16 cellular contexts compared by ENCODE assay signal in the genomic region with DNA sequence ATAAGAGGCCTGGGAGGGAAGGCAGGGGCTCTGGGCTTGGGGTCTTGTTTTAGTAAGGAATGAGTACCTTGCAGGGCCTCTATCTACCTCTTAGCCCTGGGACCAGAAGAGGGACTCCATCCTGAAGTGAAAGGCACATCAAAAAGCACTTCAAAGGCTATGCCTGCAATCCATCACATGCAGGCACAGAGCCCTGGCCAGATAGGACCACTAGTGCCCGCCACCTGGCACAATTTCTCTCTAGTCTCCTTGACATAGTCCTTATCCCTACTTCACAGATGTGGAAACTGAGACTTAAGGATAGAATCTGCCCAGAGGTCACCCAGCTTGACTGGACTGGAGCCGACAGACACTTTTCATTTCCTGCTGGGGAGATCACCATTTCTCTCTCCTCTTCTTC. TPM values are rescaled to one million over a fixed set of nuclear protein-coding genes. Genes with fewer than 3 reads are reported as not detected.
A peak's percentile ranks its signal among the peaks of the same experiment; 100 is the strongest.
DNase-seq lines count a peak whose midpoint lies in the region; ATAC-seq and TF ChIP-seq lines count a peak whose summit lies in the region.
"Had no signal": no experiment of that assay in that cellular context is flagged by ENCODE, and none has a peak within 500 bp of the region (broad histone marks: within the 10 kb centered on the region; RNA-seq: fewer than 3 reads in every experiment).

No MANE protein-coding gene starts in this region.

- no peak for ATAC-seq in foreskin keratinocyte
- no peak for ATAC-seq in GM21786 (IDR thresholded peaks at IDR 0.05; ENCODE audit: unreplicated experiment)
- ATAC-seq: K562; naive thymus-derived CD8-positive, alpha-beta T cell had no signal

- H3K27ac ChIP-seq in RWPE1 = peak overlapping the region; percentile 46
- H3K27ac ChIP-seq in esophagus muscularis mucosa (replicated peaks in 1 of 4) = peak overlapping the region; percentile 73 to 83 (median 78)
- peak overlapping the region; percentile 59 for H3K27ac ChIP-seq in muscle layer of colon (ENCODE audit: low read depth, low read length)
- peak overlapping the region; percentile 34 for H3K27ac ChIP-seq in suprapubic skin
- no peak overlapping the region for H3K27ac ChIP-seq in foreskin keratinocyte
- H3K27ac ChIP-seq: brain microvascular endothelial cell had no signal

- H3K4me3 ChIP-seq in esophagus muscularis mucosa = no peak overlapping the region
- peak overlapping the region in 1 of 2 donors; percentile 33 for H3K4me3 ChIP-seq in muscle layer of colon (ENCODE audit: low read depth in 1 of 2, low read length in 2 of 2)
- H3K4me3 ChIP-seq in suprapubic skin = no peak overlapping the region
- H3K4me3 ChIP-seq: K562 had no signal

- no peaks in the 10 kb centered on the region for H3K27me3 ChIP-seq in esophagus muscularis mucosa
- H3K27me3 ChIP-seq in muscle layer of colon (ENCODE audit: control insufficient read depth in 1 of 2, insufficient read depth in 2 of 2, low read length in 2 of 2) = no peaks in the 10 kb centered on the region
- H3K27me3 ChIP-seq in suprapubic skin = no peaks in the 10 kb centered on the region
- H3K27me3 ChIP-seq in foreskin keratinocyte = no peaks in the 10 kb centered on the region
- H3K27me3 ChIP-seq: brain microvascular endothelial cell had no signal

- CTCF ChIA-PET in RWPE1 (lab: Yijun Ruan, JAX) = interaction anchor here (1.4 kb wide), 1 partner anchor 71 kb away, joined by 4 read pairs; no protein-coding TSS in a partner anchor

- POLR2A ChIA-PET in RWPE1 (lab: Yijun Ruan, JAX; ENCODE audit: low non-redundant PET) = no interaction called here

- TF ChIP-seq CTCF in RWPE1 (conservative IDR thresholded peaks at IDR 0.05; ENCODE audit: low read depth) (no peak), esophagus muscularis mucosa (IDR thresholded peaks at IDR 0.05) (no peak), suprapubic skin (IDR thresholded peaks at IDR 0.05) (no peak), foreskin keratinocyte (conservative IDR thresholded peaks at IDR 0.05) (no peak)

- TF ChIP-seq EP300 in esophagus muscularis mucosa (IDR thresholded peaks at IDR 0.05) (no peak), suprapubic skin (IDR thresholded peaks at IDR 0.05) (no peak)

- DNase-seq in RWPE1 (ENCODE audit: low spot score) (no peak), esophagus muscularis mucosa (ENCODE audit: extremely low spot score) (peak; percentile 87), suprapubic skin (ENCODE audit: low spot score in 2 of 2) (no peak), DMS153 treated with DMSO at 0.1 percent for 48 hours (lab: John Stamatoyannopoulos, UW; ENCODE audit: unreplicated experiment) (no peak), foreskin keratinocyte (no peak)
- no peak for DNase-seq in stimulated activated CD4-positive, alpha-beta T cell treated with anti-CD3 and anti-CD28 coated beads, Interleukin-12 subunit alpha, Interleukin-12 subunit beta, amount 100 ng/mL, for 4 hours
- DNase-seq: activated gamma-delta T cell; brain microvascular endothelial cell; DMS 273 treated with DMSO at 0.1 percent for 48 hours; naive thymus-derived CD8-positive, alpha-beta T cell; NCI-H1105; NCI-H2171 treated with DMSO at 0.1 percent for 48 hours; stimulated activated naive CD4-positive, alpha-beta T cell had no signal

- peaks cover 86 to 94% (median 87%) of the 10 kb centered on the region in 4 donors for H3K4me1 ChIP-seq in esophagus muscularis mucosa
- H3K4me1 ChIP-seq in muscle layer of colon (ENCODE audit: insufficient read depth, low read length) = peaks cover 58% of the 10 kb centered on the region
- peaks cover 85% of the 10 kb centered on the region for H3K4me1 ChIP-seq in suprapubic skin
- peaks cover 26% of the 10 kb centered on the region for H3K4me1 ChIP-seq in foreskin keratinocyte

- H3K36me3 ChIP-seq in esophagus muscularis mucosa = peaks cover 0 to 4% (median under 1%) of the 10 kb centered on the region in 4 donors
- no peaks in the 10 kb centered on the region for H3K36me3 ChIP-seq in muscle layer of colon (ENCODE audit: insufficient read depth, low read length)
- no peaks in the 10 kb centered on the region for H3K36me3 ChIP-seq in suprapubic skin
- H3K36me3 ChIP-seq: brain microvascular endothelial cell had no signal

- H3K9me3 ChIP-seq in esophagus muscularis mucosa (no peaks in the 10 kb centered on the region), muscle layer of colon (ENCODE audit: low read length) (no peaks in the 10 kb centered on the region), suprapubic skin (no peaks in the 10 kb centered on the region)

- TF ChIP-seq POLR2A in esophagus muscularis mucosa (IDR thresholded peaks at IDR 0.05; ENCODE audit: low read depth) = no peak
- TF ChIP-seq POLR2A in suprapubic skin (IDR thresholded peaks at IDR 0.05) = no peak

- intact Hi-C loops in esophagus muscularis mucosa (cut with DNase I) = no loop called here

- WGBS in esophagus muscularis mucosa = 66% methylated on average over 2 of the region's 2 CpGs
- WGBS in suprapubic skin = 100% methylated on average over 1 of the region's 2 CpGs

- no peak overlapping the region for H3K9ac ChIP-seq in muscle layer of colon (ENCODE audit: low read length)

RNA-seq across cellular contexts. Expression of a gene that starts 35.5 kb away (rescaled TPM):
- total RNA-seq in esophagus muscularis mucosa (100 to 1,000 TPM in 2 of 4 donors, 10 to 100 TPM in 2; 94.3 to 191 (median 127) TPM), suprapubic skin (100 to 1,000 TPM; 105 to 152 (median 137) TPM), foreskin keratinocyte (271 and 323 TPM in 2 replicates)
- 197 and 257 TPM in 2 replicates for polyA plus RNA-seq in foreskin keratinocyte
